16 cellular contexts compared by ENCODE assay signal in the genomic region with DNA sequence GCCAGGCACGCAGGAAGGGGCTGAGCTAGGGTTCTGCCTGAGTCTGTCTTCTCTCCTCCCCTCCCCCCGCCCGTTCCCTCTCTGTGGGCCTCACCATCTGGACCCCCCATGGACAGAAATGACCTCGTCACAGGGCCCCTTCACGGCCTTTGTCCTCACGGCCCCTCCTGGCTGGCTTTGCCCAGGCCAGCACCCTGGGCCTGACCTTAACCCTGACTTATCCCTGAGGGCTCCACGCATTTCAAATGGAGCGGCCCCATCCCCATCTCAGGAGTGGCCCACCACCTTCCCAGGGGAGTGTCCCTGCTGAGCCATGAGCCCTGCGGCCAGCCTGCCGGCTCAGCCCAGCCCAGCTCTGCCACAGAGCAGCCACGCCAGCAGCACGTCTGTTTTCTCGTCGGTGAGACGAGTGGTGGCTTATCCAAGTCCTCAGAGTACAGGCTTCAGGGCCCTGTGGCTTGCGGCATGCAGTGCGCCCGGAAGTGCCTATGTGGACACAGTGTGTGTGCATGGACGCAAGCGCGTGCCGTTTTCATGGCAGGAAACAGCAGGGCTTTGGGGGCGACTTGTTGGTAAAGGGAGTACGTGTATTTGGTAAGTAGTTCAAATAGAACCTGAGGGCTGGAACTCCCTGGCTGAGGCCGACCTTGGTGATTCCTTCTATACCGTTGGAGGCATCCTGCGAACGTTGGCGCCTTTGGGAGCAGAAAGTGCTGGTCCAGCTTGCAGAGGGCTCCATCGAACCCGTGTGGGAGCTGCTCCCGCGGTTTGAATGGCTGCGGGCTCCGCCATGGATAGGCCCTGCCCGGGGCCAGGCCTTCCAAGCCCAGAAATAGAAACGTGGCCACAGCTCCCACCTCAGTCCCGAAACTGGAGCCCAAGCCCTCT. TPM values are rescaled to one million over a fixed set of nuclear protein-coding genes. Genes with fewer than 3 reads are reported as not detected.
DNase-seq lines count a peak whose midpoint lies in the region; ATAC-seq and TF ChIP-seq lines count a peak whose summit lies in the region.
"Had no signal": no experiment of that assay in that cellular context is flagged by ENCODE, and none has a peak within 500 bp of the region (broad histone marks: within the 10 kb centered on the region; RNA-seq: fewer than 3 reads in every experiment).

No MANE protein-coding gene starts in this region.

- peaks cover 16% of the 10 kb centered on the region for H3K27me3 Mint-ChIP-seq in activated T-cell treated with anti-CD3 and anti-CD28 coated beads, Interleukin-2, amount 50 U/mL, for 24 hours
- peaks cover 11% of the 10 kb centered on the region for H3K27me3 Mint-ChIP-seq in activated naive CD8-positive, alpha-beta T cell treated with anti-CD3 and anti-CD28 coated beads, Interleukin-2, amount 50 U/mL, for 24 hours
- H3K27me3 Mint-ChIP-seq in stimulated activated memory B cell treated with anti-CD40 and anti-IgM and Interleukin-4, amounts not matched to agents 10 μg/mL and 1 μg/mL and 100 μg/mL, for 72 hours, result no peaks in the 10 kb centered on the region

- peaks cover 15% of the 10 kb centered on the region for H3K4me1 Mint-ChIP-seq in activated T-cell treated with anti-CD3 and anti-CD28 coated beads, Interleukin-2, amount 50 U/mL, for 24 hours (ENCODE audit: low read depth)
- peaks cover 15% of the 10 kb centered on the region for H3K4me1 Mint-ChIP-seq in activated naive CD8-positive, alpha-beta T cell treated with anti-CD3 and anti-CD28 coated beads, Interleukin-2, amount 50 U/mL, for 24 hours
- H3K4me1 Mint-ChIP-seq in stimulated activated memory B cell treated with anti-CD40 and anti-IgM and Interleukin-4, amounts not matched to agents 10 μg/mL and 1 μg/mL and 100 μg/mL, for 72 hours, result peaks cover 39% of the 10 kb centered on the region

- peak; percentile 15 for TF ChIP-seq POLR2A in NB4 (IDR thresholded peaks at IDR 0.05; ENCODE audit: extremely low read depth, insufficient read length)

- H3K27ac Mint-ChIP-seq in activated T-cell treated with anti-CD3 and anti-CD28 coated beads, Interleukin-2, amount 50 U/mL, for 24 hours, result no peak overlapping the region
- H3K27ac Mint-ChIP-seq in activated naive CD8-positive, alpha-beta T cell treated with anti-CD3 and anti-CD28 coated beads, Interleukin-2, amount 50 U/mL, for 24 hours, result no peak overlapping the region
- H3K27ac Mint-ChIP-seq in stimulated activated memory B cell treated with anti-CD40 and anti-IgM and Interleukin-4, amounts not matched to agents 10 μg/mL and 1 μg/mL and 100 μg/mL, for 72 hours, result peak overlapping the region; percentile 35

- ATAC-seq in activated naive CD8-positive, alpha-beta T cell treated with anti-CD3 and anti-CD28 coated beads, Interleukin-2, amount 50 U/mL, for 24 hours, result no peak
- no peak for ATAC-seq in stimulated activated memory B cell treated with anti-CD40 and anti-IgM and Interleukin-4, amounts not matched to agents 10 μg/mL and 1 μg/mL and 100 μg/mL, for 72 hours
- ATAC-seq in HG03571 (IDR thresholded peaks at IDR 0.05; ENCODE audit: unreplicated experiment) (no peak), HG02885 (IDR thresholded peaks at IDR 0.05; ENCODE audit: poor library complexity, unreplicated experiment) (no peak), sciatic nerve (no peak)
- ATAC-seq: left lung had no signal

- H3K36me3 Mint-ChIP-seq in activated T-cell treated with anti-CD3 and anti-CD28 coated beads, Interleukin-2, amount 50 U/mL, for 24 hours (ENCODE audit: low read depth), result peaks cover 9% of the 10 kb centered on the region
- peaks cover 5% of the 10 kb centered on the region for H3K36me3 Mint-ChIP-seq in activated naive CD8-positive, alpha-beta T cell treated with anti-CD3 and anti-CD28 coated beads, Interleukin-2, amount 50 U/mL, for 24 hours (ENCODE audit: low read depth)
- peaks cover 38% of the 10 kb centered on the region for H3K36me3 Mint-ChIP-seq in stimulated activated memory B cell treated with anti-CD40 and anti-IgM and Interleukin-4, amounts not matched to agents 10 μg/mL and 1 μg/mL and 100 μg/mL, for 72 hours

- H3K9me3 Mint-ChIP-seq in activated T-cell treated with anti-CD3 and anti-CD28 coated beads, Interleukin-2, amount 50 U/mL, for 24 hours, result no peaks in the 10 kb centered on the region
- H3K9me3 Mint-ChIP-seq in activated naive CD8-positive, alpha-beta T cell treated with anti-CD3 and anti-CD28 coated beads, Interleukin-2, amount 50 U/mL, for 24 hours, result no peaks in the 10 kb centered on the region
- no peaks in the 10 kb centered on the region for H3K9me3 Mint-ChIP-seq in stimulated activated memory B cell treated with anti-CD40 and anti-IgM and Interleukin-4, amounts not matched to agents 10 μg/mL and 1 μg/mL and 100 μg/mL, for 72 hours

- DNase-seq in activated T-cell treated with anti-CD3 and anti-CD28 coated beads, Interleukin-2, amount 50 U/mL, for 24 hours, result peak; percentile 46
- no peak for DNase-seq in activated T-cell treated with anti-CD3 and anti-CD28 coated beads, Interleukin-2, amount 50 U/mL, for 1 hour
- DNase-seq in NB4 (ENCODE audit: low read depth) (peak; percentile 99), sciatic nerve (ENCODE audit: low spot score) (no peak)
- DNase-seq in activated naive CD8-positive, alpha-beta T cell treated with anti-CD3 and anti-CD28 coated beads, Interleukin-2, amount 50 U/mL, for 24 hours, result peak; percentile 10
- DNase-seq: left lung, NCI-H1436 treated with DMSO at 0.1 percent for 48 hours, NCI-H526 treated with DMSO at 0.1 percent for 48 hours had no signal

- intact Hi-C loops in sciatic nerve (cut with DNase I), result no loop called here

- H3K4me3 ChIP-seq in NB4 (ENCODE audit: low read depth, low read length), result peak overlapping the region; percentile 67
- H3K4me3 ChIP-seq: left lung had no signal

- TF ChIP-seq CTCF in NB4 (IDR thresholded peaks at IDR 0.05; ENCODE audit: low read depth, low read length), result no peak

- no peak overlapping the region for H3K4me3 Mint-ChIP-seq in activated T-cell treated with anti-CD3 and anti-CD28 coated beads, Interleukin-2, amount 50 U/mL, for 24 hours
- H3K4me3 Mint-ChIP-seq in activated naive CD8-positive, alpha-beta T cell treated with anti-CD3 and anti-CD28 coated beads, Interleukin-2, amount 50 U/mL, for 24 hours, result peak overlapping the region; percentile 17
- peak overlapping the region; percentile 73 for H3K4me3 Mint-ChIP-seq in stimulated activated memory B cell treated with anti-CD40 and anti-IgM and Interleukin-4, amounts not matched to agents 10 μg/mL and 1 μg/mL and 100 μg/mL, for 72 hours

RNA-seq across cellular contexts. Expression of a gene that starts 52.2 kb away (rescaled TPM):
- not detected for total RNA-seq in sciatic nerve
- total RNA-seq: ascending aorta, glomerular endothelial cell, HT1080, omental fat pad, SK-MEL-5 had no signal

Comparison
In these comparisons a context has a peak if more than half of its experiments do, and no peak if none do; other contexts are left out.
1. DNase-seq: peak in activated T-cell treated with anti-CD3 and anti-CD28 coated beads, Interleukin-2, amount 50 U/mL, for 24 hours (single experiment), NB4 (single experiment) and activated naive CD8-positive, alpha-beta T cell treated with anti-CD3 and anti-CD28 coated beads, Interleukin-2, amount 50 U/mL, for 24 hours (single experiment); none in activated T-cell treated with anti-CD3 and anti-CD28 coated beads, Interleukin-2, amount 50 U/mL, for 1 hour (single experiment) and sciatic nerve (single experiment).